In genomic region chr21:25831300-25831699, GRCh38 we compare ENCODE assay signal across 22 cellular contexts.
A peak's percentile ranks its signal among the peaks of the same experiment; 100 is the strongest.
DNase-seq lines count a peak whose midpoint lies in the region; ATAC-seq lines count a peak whose summit lies in the region.
"Had no signal": no experiment of that assay in that cellular context is flagged by ENCODE, and none has a peak within 500 bp of the region (broad histone marks: within the 10 kb centered on the region; RNA-seq: fewer than 3 reads in every experiment).

No MANE protein-coding gene starts in this region.

- POLR2A ChIA-PET in activated CD8-positive, alpha-beta T cell treated with anti-CD3 and anti-CD28 coated beads, Interleukin-2, amount 10 ng/mL, durations not matched to agents 7 days and 5 days (lab: Charles Lee), result no interaction called here

- H3K36me3 Mint-ChIP-seq in T-helper 2 cell treated with Interferon-gamma antibody and Interleukin-4, amounts not matched to agents 5 μg/mL and 100 μg/mL, for 36 hours (ENCODE audit: low read depth), result no peaks in the 10 kb centered on the region
- no peaks in the 10 kb centered on the region for H3K36me3 Mint-ChIP-seq in activated CD8-positive, alpha-beta T cell treated with anti-CD3 and anti-CD28 coated beads, Interleukin-2, amount 10 ng/mL, durations not matched to agents 7 days and 5 days (ENCODE audit: low read depth)

- peak; percentile 6 for DNase-seq in T-helper 2 cell treated with Interferon-gamma antibody and Interleukin-4, amounts not matched to agents 5 μg/mL and 100 μg/mL, for 36 hours (ENCODE audit: low spot score)
- DNase-seq in T-helper 2 cell (no peak), ELR (ENCODE audit: low read depth) (peak; percentile 68), kidney glomerular epithelial cell (lab: John Stamatoyannopoulos, UW) (peak; percentile 3), NCI-H2196 (lab: John Stamatoyannopoulos, UW; ENCODE audit: unreplicated experiment) (no peak), NCI-H526 (lab: John Stamatoyannopoulos, UW) (no peak), AG08395 (ENCODE audit: low spot score) (no peak)
- no peak for DNase-seq in activated CD8-positive, alpha-beta T cell treated with anti-CD3 and anti-CD28 coated beads, Interleukin-2, amount 10 ng/mL, durations not matched to agents 7 days and 5 days
- DNase-seq: activated CD4-positive, CD25-positive, alpha-beta regulatory T cell treated with anti-CD3 and anti-CD28 coated beads, Interleukin-2, amount 50 U/mL, for 72 hours; activated naive CD4-positive, alpha-beta T cell treated with anti-CD3 and anti-CD28 coated beads for 36 hours; amygdala; brain microvascular endothelial cell; DND-41; dorsolateral prefrontal cortex; left lung; mesenchymal stem cell; NCI-H1930; NCI-H2171 treated with DMSO at 0.1 percent for 48 hours; NCI-H510A treated with DMSO at 0.1 percent for 48 hours; PC-3; stimulated activated naive CD4-positive, alpha-beta T cell had no signal

- H3K4me3 Mint-ChIP-seq in T-helper 2 cell treated with Interferon-gamma antibody and Interleukin-4, amounts not matched to agents 5 μg/mL and 100 μg/mL, for 36 hours, result no peak overlapping the region
- no peak overlapping the region for H3K4me3 Mint-ChIP-seq in activated CD8-positive, alpha-beta T cell treated with anti-CD3 and anti-CD28 coated beads, Interleukin-2, amount 10 ng/mL, durations not matched to agents 7 days and 5 days
- H3K4me3 Mint-ChIP-seq: activated naive CD4-positive, alpha-beta T cell treated with anti-CD3 and anti-CD28 coated beads for 36 hours; activated T-helper 1 cell treated with anti-CD3 and anti-CD28 coated beads, Interleukin-12 subunit alpha, Interleukin-12 subunit beta, Interleukin-2, Interleukin-4 antibody, amounts not matched to agents 30 ng/mL and 10 ng/mL and 1 ng/mL, durations not matched to agents 14 hours and 24 hours and 36 hours had no signal

- no peak overlapping the region for H3K27ac Mint-ChIP-seq in T-helper 2 cell treated with Interferon-gamma antibody and Interleukin-4, amounts not matched to agents 5 μg/mL and 100 μg/mL, for 36 hours
- no peak overlapping the region for H3K27ac Mint-ChIP-seq in activated CD8-positive, alpha-beta T cell treated with anti-CD3 and anti-CD28 coated beads, Interleukin-2, amount 10 ng/mL, durations not matched to agents 7 days and 5 days
- H3K27ac Mint-ChIP-seq: activated naive CD4-positive, alpha-beta T cell treated with anti-CD3 and anti-CD28 coated beads for 36 hours; activated T-helper 1 cell treated with anti-CD3 and anti-CD28 coated beads, Interleukin-12 subunit alpha, Interleukin-12 subunit beta, Interleukin-2, Interleukin-4 antibody, amounts not matched to agents 30 ng/mL and 10 ng/mL and 1 ng/mL, durations not matched to agents 14 hours and 24 hours and 36 hours had no signal

- peak; percentile 36 for ATAC-seq in activated CD8-positive, alpha-beta T cell treated with anti-CD3 and anti-CD28 coated beads, Interleukin-2, amount 10 ng/mL, durations not matched to agents 7 days and 5 days
- ATAC-seq: left lung, PC-3 had no signal

- no peaks in the 10 kb centered on the region for H3K4me1 Mint-ChIP-seq in T-helper 2 cell treated with Interferon-gamma antibody and Interleukin-4, amounts not matched to agents 5 μg/mL and 100 μg/mL, for 36 hours (ENCODE audit: low read depth)
- peaks cover 7% of the 10 kb centered on the region for H3K4me1 Mint-ChIP-seq in activated CD8-positive, alpha-beta T cell treated with anti-CD3 and anti-CD28 coated beads, Interleukin-2, amount 10 ng/mL, durations not matched to agents 7 days and 5 days (ENCODE audit: low read depth)

- H3K27me3 Mint-ChIP-seq in T-helper 2 cell treated with Interferon-gamma antibody and Interleukin-4, amounts not matched to agents 5 μg/mL and 100 μg/mL, for 36 hours (ENCODE audit: low read depth), result no peaks in the 10 kb centered on the region
- H3K27me3 Mint-ChIP-seq in activated CD8-positive, alpha-beta T cell treated with anti-CD3 and anti-CD28 coated beads, Interleukin-2, amount 10 ng/mL, durations not matched to agents 7 days and 5 days (ENCODE audit: low read depth), result no peaks in the 10 kb centered on the region

- no peaks in the 10 kb centered on the region for H3K9me3 Mint-ChIP-seq in T-helper 2 cell treated with Interferon-gamma antibody and Interleukin-4, amounts not matched to agents 5 μg/mL and 100 μg/mL, for 36 hours
- H3K9me3 Mint-ChIP-seq in activated CD8-positive, alpha-beta T cell treated with anti-CD3 and anti-CD28 coated beads, Interleukin-2, amount 10 ng/mL, durations not matched to agents 7 days and 5 days (ENCODE audit: insufficient read depth), result no peaks in the 10 kb centered on the region

- CTCF ChIA-PET in activated CD8-positive, alpha-beta T cell treated with anti-CD3 and anti-CD28 coated beads, Interleukin-2, amount 10 ng/mL, durations not matched to agents 7 days and 5 days (lab: Charles Lee), result no interaction called here

Comparison
In these comparisons a context has a peak if more than half of its experiments do, and no peak if none do; other contexts are left out.
1. DNase-seq: peak in T-helper 2 cell treated with Interferon-gamma antibody and Interleukin-4, amounts not matched to agents 5 μg/mL and 100 μg/mL, for 36 hours (single experiment), ELR (single experiment) and kidney glomerular epithelial cell (single experiment); none in T-helper 2 cell (0 of 5), activated CD8-positive, alpha-beta T cell treated with anti-CD3 and anti-CD28 coated beads, Interleukin-2, amount 10 ng/mL, durations not matched to agents 7 days and 5 days (single experiment), NCI-H2196 (single experiment), NCI-H526 (0 of 2) and AG08395 (single experiment).